In the genomic region with DNA sequence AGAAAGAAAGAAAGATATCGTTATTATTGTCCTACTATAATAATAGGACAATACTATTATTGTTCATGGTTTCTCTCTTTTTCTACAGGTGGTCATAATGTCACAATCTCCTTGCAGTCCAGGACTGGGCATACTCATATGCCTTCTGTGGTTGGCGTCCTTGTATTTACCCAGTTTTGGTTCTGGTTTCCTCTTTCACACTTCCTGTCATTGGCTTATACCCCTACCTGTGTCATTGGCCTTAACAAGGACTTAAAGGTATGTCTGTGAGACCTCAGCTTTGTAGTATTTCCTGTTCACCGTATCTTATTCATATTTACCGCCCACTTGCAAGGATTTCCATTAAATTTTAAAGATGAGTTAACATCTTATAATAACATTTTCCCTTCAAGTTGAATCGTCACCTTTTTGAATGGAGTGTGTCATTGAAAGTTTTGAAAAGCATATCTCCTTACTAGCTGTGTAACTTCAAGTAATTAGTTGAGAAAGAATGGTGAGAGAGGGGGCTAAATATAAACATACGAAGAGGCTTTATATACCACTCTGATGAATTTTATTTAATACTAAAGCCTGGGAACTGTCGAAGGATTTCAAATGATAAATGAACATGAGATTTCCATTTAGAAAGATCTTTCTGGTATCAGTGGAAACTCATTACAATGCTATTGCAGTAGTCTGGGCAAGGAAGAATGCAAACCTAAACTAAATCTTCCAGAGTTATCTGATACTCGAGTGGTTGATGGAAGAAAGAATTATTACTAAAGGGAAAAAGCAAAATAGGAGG, we compare ENCODE assay signal across 9 cellular contexts. TPM values are rescaled to one million over a fixed set of nuclear protein-coding genes. Genes with fewer than 3 reads are reported as not detected.
A peak's percentile ranks its signal among the peaks of the same experiment; 100 is the strongest.
DNase-seq lines count a peak whose midpoint lies in the region; ATAC-seq and TF ChIP-seq lines count a peak whose summit lies in the region.
"Had no signal": no experiment of that assay in that cellular context is flagged by ENCODE, and none has a peak within 500 bp of the region (broad histone marks: within the 10 kb centered on the region; RNA-seq: fewer than 3 reads in every experiment).

No MANE protein-coding gene starts in this region.

- H3K27ac ChIP-seq in PC-9 (peak overlapping the region; percentile 93), epithelial cell of prostate (peak overlapping the region; percentile 41)

- H3K4me1 ChIP-seq in PC-9 (replicated peaks; ENCODE audit: insufficient read depth), result peaks cover 22% of the 10 kb centered on the region

- peak overlapping the region; percentile 35 for H3K4me2 ChIP-seq in PC-9

- DNase-seq in PC-9 (no peak), epithelial cell of prostate (ENCODE audit: low read depth, low spot score) (no peak), NCI-H187 treated with DMSO at 0.1 percent for 48 hours (lab: John Stamatoyannopoulos, UW) (no peak), CD1c-positive myeloid dendritic cell (ENCODE audit: extremely low spot score) (no peak), NCI-H1092 (lab: John Stamatoyannopoulos, UW) (no peak)
- no peak for DNase-seq in stimulated activated naive CD8-positive, alpha-beta T cell treated with anti-CD3 and anti-CD28 coated beads, Interleukin-15, Interleukin-2, amounts not matched to agents 100 U/mL and 50 U/mL, for 24 hours
- DNase-seq: mesendoderm had no signal

- no peaks in the 10 kb centered on the region for H3K9me3 ChIP-seq in PC-9 (ENCODE audit: insufficient read depth, low read depth)
- H3K9me3 ChIP-seq: HAP-1 had no signal

- peaks cover 22% of the 10 kb centered on the region for H3K36me3 ChIP-seq in PC-9 (ENCODE audit: low read depth)

- no peak overlapping the region for H2AFZ ChIP-seq in PC-9

- no peaks in the 10 kb centered on the region for H3K79me2 ChIP-seq in PC-9 (ENCODE audit: low read depth)

- CTCF ChIA-PET in PC-9 (lab: Charles Lee), result interaction anchor here (0.6 kb wide), 1 partner anchor 103 kb away, joined by 4 read pairs; no protein-coding TSS in a partner anchor

- H4K20me1 ChIP-seq in PC-9 (ENCODE audit: insufficient read depth), result no peaks in the 10 kb centered on the region

- BruUV-seq in PC-9 (replicated peaks; lab: Mats Ljungman, UMichigan), result no TSS peak

- peak; percentile 53 for ATAC-seq in GM21447 (IDR thresholded peaks at IDR 0.05; ENCODE audit: unreplicated experiment)
- peak; percentile 93 for ATAC-seq in stimulated activated naive CD8-positive, alpha-beta T cell treated with anti-CD3 and anti-CD28 coated beads, Interleukin-15, Interleukin-2, amounts not matched to agents 100 U/mL and 50 U/mL, for 24 hours

- peaks cover 18% of the 10 kb centered on the region for H3F3A ChIP-seq in PC-9 (ENCODE audit: insufficient read depth, low read depth)

- H3K27me3 ChIP-seq in PC-9 (ENCODE audit: insufficient read depth, low read depth), result no peaks in the 10 kb centered on the region

- TF ChIP-seq CTCF in PC-9 (conservative IDR thresholded peaks at IDR 0.05), result no peak

- H3K4me3 ChIP-seq in PC-9, result no peak overlapping the region
- H3K4me3 ChIP-seq: HAP-1 had no signal

- intact Hi-C loops in PC-9 (cut with micrococcal nuclease; ENCODE audit: unreplicated experiment), result no loop called here

- no peaks in the 10 kb centered on the region for H3K9me2 ChIP-seq in PC-9 (ENCODE audit: insufficient read depth)

- POLR2A ChIA-PET in PC-9 (lab: Charles Lee; ENCODE audit: unreplicated experiment), result interaction anchor here (0.6 kb wide), 1 partner anchor 303 kb away, joined by 4 read pairs; no protein-coding TSS in a partner anchor

RNA-seq across cellular contexts. Expression of gene HTR2B, which starts 36.6 kb away (rescaled TPM):
- total RNA-seq in PC-9 (2021), result not detected in 2 replicates

RNA-seq across cellular contexts. Expression of gene ARMC9, which starts 37.0 kb away (rescaled TPM):
- 23.4 and 29.7 TPM in 2 replicates for total RNA-seq in PC-9 (2021)
